21 cellular contexts compared by ENCODE assay signal in genomic region chr5:171666815-171667214, GRCh38.
DNase-seq lines count a peak whose midpoint lies in the region; ATAC-seq and TF ChIP-seq lines count a peak whose summit lies in the region.
"Had no signal": no experiment of that assay in that cellular context is flagged by ENCODE, and none has a peak within 500 bp of the region (broad histone marks: within the 10 kb centered on the region; RNA-seq: fewer than 3 reads in every experiment).

No MANE protein-coding gene starts in this region.

- H3K4me1 Mint-ChIP-seq in activated CD8-positive, alpha-beta memory T cell treated with anti-CD3 and anti-CD28 coated beads, Interleukin-2, amount 10 ng/mL, durations not matched to agents 7 days and 5 days = no peaks in the 10 kb centered on the region
- peaks cover 18% of the 10 kb centered on the region for H3K4me1 Mint-ChIP-seq in mesothelial cell of epicardium
- H3K4me1 Mint-ChIP-seq: B cell; CD4-positive, CD25-positive, alpha-beta regulatory T cell; CD8-positive, alpha-beta memory T cell had no signal

- ATAC-seq in activated CD8-positive, alpha-beta memory T cell treated with anti-CD3 and anti-CD28 coated beads, Interleukin-2, amount 10 ng/mL, durations not matched to agents 7 days and 5 days = no peak
- ATAC-seq in GM18519 (IDR thresholded peaks at IDR 0.05; ENCODE audit: low FRiP score, unreplicated experiment) (no peak), SK-N-SH treated with all-trans-retinoic acid at 6 μM for 48 hours (no peak)
- ATAC-seq: GM12878 had no signal

- H3K9me3 Mint-ChIP-seq in activated CD8-positive, alpha-beta memory T cell treated with anti-CD3 and anti-CD28 coated beads, Interleukin-2, amount 10 ng/mL, durations not matched to agents 7 days and 5 days (ENCODE audit: low read depth) = no peaks in the 10 kb centered on the region
- peaks cover 12% of the 10 kb centered on the region for H3K9me3 Mint-ChIP-seq in mesothelial cell of epicardium
- H3K9me3 Mint-ChIP-seq: CD4-positive, CD25-positive, alpha-beta regulatory T cell; HFFc6 had no signal

- no peak overlapping the region for H3K27ac Mint-ChIP-seq in activated CD8-positive, alpha-beta memory T cell treated with anti-CD3 and anti-CD28 coated beads, Interleukin-2, amount 10 ng/mL, durations not matched to agents 7 days and 5 days
- H3K27ac Mint-ChIP-seq in mesothelial cell of epicardium = peak overlapping the region; percentile 96
- H3K27ac Mint-ChIP-seq: B cell; CD4-positive, CD25-positive, alpha-beta regulatory T cell; CD8-positive, alpha-beta memory T cell; HFFc6 had no signal

- TF ChIP-seq CTCF in mesothelial cell of epicardium (IDR thresholded peaks at IDR 0.05; ENCODE audit: unreplicated experiment) = no peak
- TF ChIP-seq CTCF in BE2C (IDR thresholded peaks at IDR 0.05; ENCODE audit: low read depth, low read length) = no peak

- H3K36me3 Mint-ChIP-seq in activated CD8-positive, alpha-beta memory T cell treated with anti-CD3 and anti-CD28 coated beads, Interleukin-2, amount 10 ng/mL, durations not matched to agents 7 days and 5 days = no peaks in the 10 kb centered on the region
- H3K36me3 Mint-ChIP-seq in mesothelial cell of epicardium = no peaks in the 10 kb centered on the region
- H3K36me3 Mint-ChIP-seq: CD4-positive, CD25-positive, alpha-beta regulatory T cell; CD8-positive, alpha-beta memory T cell had no signal

- H3K36me3 ChIP-seq in SJSA1 (no peaks in the 10 kb centered on the region), BE2C (no peaks in the 10 kb centered on the region)

- DNase-seq in activated CD8-positive, alpha-beta memory T cell treated with anti-CD3 and anti-CD28 coated beads, Interleukin-2, amount 10 ng/mL, durations not matched to agents 7 days and 5 days = peak; percentile 8
- DNase-seq in activated CD8-positive, alpha-beta memory T cell treated with anti-CD3 and anti-CD28 coated beads, Interleukin-2, amount 50 U/mL, for 48 hours = no peak
- DNase-seq in SJSA1 (ENCODE audit: low read depth in 1 of 2, low spot score in 2 of 2) (peak in 1 of 2 experiments; percentile 32), mesothelial cell of epicardium (ENCODE audit: low spot score in 2 of 2, unreplicated experiment in 2 of 2) (no peak), BE2C (no peak)
- DNase-seq: C1 segment of cervical spinal cord; CD4-positive, CD25-positive, alpha-beta regulatory T cell; CD8-positive, alpha-beta memory T cell; COR-L47; DMS 273 treated with DMSO at 0.1 percent for 48 hours; DMS53; DND-41; EL; GM23248; HFFc6; IMR-90 had no signal

- H3K4me3 ChIP-seq in SJSA1 (no peak overlapping the region), BE2C (ENCODE audit: low read depth, low read length) (no peak overlapping the region)
- H3K4me3 ChIP-seq: GM12878 had no signal

- H3K4me3 Mint-ChIP-seq in activated CD8-positive, alpha-beta memory T cell treated with anti-CD3 and anti-CD28 coated beads, Interleukin-2, amount 10 ng/mL, durations not matched to agents 7 days and 5 days = no peak overlapping the region
- no peak overlapping the region for H3K4me3 Mint-ChIP-seq in mesothelial cell of epicardium
- H3K4me3 Mint-ChIP-seq: B cell; CD4-positive, CD25-positive, alpha-beta regulatory T cell; CD8-positive, alpha-beta memory T cell; HFFc6 had no signal

- CTCF ChIA-PET in activated CD8-positive, alpha-beta memory T cell treated with anti-CD3 and anti-CD28 coated beads, Interleukin-2, amount 10 ng/mL, durations not matched to agents 7 days and 5 days (lab: Charles Lee) = no interaction called here

- no peaks in the 10 kb centered on the region for H3K27me3 ChIP-seq in SJSA1 (replicated peaks)
- peaks cover 4% of the 10 kb centered on the region for H3K27me3 ChIP-seq in BE2C

- peak overlapping the region; percentile 75 for H3K27ac ChIP-seq in SJSA1
- H3K27ac ChIP-seq: GM23248, HL-60 had no signal

- H3K4me1 ChIP-seq in SJSA1 (replicated peaks) (peaks cover 30% of the 10 kb centered on the region), BE2C (no peaks in the 10 kb centered on the region)

- H3K27me3 Mint-ChIP-seq in activated CD8-positive, alpha-beta memory T cell treated with anti-CD3 and anti-CD28 coated beads, Interleukin-2, amount 10 ng/mL, durations not matched to agents 7 days and 5 days = peaks cover 17% of the 10 kb centered on the region
- H3K27me3 Mint-ChIP-seq in mesothelial cell of epicardium (ENCODE audit: low read depth) = no peaks in the 10 kb centered on the region
- H3K27me3 Mint-ChIP-seq: B cell had no signal

- H3K9me3 ChIP-seq in SJSA1 (replicated peaks) (no peaks in the 10 kb centered on the region), BE2C (no peaks in the 10 kb centered on the region)

TF ChIP-seq in SK-N-SH treated with all-trans-retinoic acid at 6 μM for 48 hours, 23 proteins besides CTCF, POLR2A, EP300 and RAD21 (continues in another document):
- TF ChIP-seq ZFP3 (CRISPR knock-in tag; IDR thresholded peaks at IDR 0.05) (no peak), ZC3H10 (CRISPR knock-in tag; IDR thresholded peaks at IDR 0.05) (no peak), ESRRG (CRISPR knock-in tag; IDR thresholded peaks at IDR 0.05) (no peak), ZFP30 (CRISPR knock-in tag; IDR thresholded peaks at IDR 0.05) (no peak), TOX (CRISPR knock-in tag; IDR thresholded peaks at IDR 0.05; ENCODE audit: borderline replicate concordance) (no peak), RARB (CRISPR knock-in tag; IDR thresholded peaks at IDR 0.05) (no peak), BACH2 (CRISPR knock-in tag; IDR thresholded peaks at IDR 0.05; ENCODE audit: borderline replicate concordance) (no peak), PPARA (CRISPR knock-in tag; IDR thresholded peaks at IDR 0.05; ENCODE audit: borderline replicate concordance) (no peak), ZNF565 (CRISPR knock-in tag; conservative IDR thresholded peaks at IDR 0.05; ENCODE audit: low read depth) (no peak), CREB5 (CRISPR knock-in tag; IDR thresholded peaks at IDR 0.05; ENCODE audit: low read depth) (no peak), SNAI2 (CRISPR knock-in tag; IDR thresholded peaks at IDR 0.05) (no peak), ZNF8 (CRISPR knock-in tag; IDR thresholded peaks at IDR 0.05) (no peak), TCF4 (CRISPR knock-in tag; IDR thresholded peaks at IDR 0.05; ENCODE audit: borderline replicate concordance) (no peak), ISL1 (CRISPR knock-in tag; IDR thresholded peaks at IDR 0.05) (no peak), CSDC2 (CRISPR knock-in tag; IDR thresholded peaks at IDR 0.05) (no peak)
- TF ChIP-seq, protein P1, sequence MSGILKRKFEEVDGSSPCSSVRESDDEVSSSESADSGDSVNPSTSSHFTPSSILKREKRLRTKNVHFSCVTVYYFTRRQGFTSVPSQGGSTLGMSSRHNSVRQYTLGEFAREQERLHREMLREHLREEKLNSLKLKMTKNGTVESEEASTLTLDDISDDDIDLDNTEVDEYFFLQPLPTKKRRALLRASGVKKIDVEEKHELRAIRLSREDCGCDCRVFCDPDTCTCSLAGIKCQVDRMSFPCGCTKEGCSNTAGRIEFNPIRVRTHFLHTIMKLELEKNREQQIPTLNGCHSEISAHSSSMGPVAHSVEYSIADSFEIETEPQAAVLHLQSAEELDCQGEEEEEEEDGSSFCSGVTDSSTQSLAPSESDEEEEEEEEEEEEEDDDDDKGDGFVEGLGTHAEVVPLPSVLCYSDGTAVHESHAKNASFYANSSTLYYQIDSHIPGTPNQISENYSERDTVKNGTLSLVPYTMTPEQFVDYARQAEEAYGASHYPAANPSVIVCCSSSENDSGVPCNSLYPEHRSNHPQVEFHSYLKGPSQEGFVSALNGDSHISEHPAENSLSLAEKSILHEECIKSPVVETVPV (CRISPR knock-in tag; IDR thresholded peaks at IDR 0.05) = no peak
- TF ChIP-seq, protein P2, sequence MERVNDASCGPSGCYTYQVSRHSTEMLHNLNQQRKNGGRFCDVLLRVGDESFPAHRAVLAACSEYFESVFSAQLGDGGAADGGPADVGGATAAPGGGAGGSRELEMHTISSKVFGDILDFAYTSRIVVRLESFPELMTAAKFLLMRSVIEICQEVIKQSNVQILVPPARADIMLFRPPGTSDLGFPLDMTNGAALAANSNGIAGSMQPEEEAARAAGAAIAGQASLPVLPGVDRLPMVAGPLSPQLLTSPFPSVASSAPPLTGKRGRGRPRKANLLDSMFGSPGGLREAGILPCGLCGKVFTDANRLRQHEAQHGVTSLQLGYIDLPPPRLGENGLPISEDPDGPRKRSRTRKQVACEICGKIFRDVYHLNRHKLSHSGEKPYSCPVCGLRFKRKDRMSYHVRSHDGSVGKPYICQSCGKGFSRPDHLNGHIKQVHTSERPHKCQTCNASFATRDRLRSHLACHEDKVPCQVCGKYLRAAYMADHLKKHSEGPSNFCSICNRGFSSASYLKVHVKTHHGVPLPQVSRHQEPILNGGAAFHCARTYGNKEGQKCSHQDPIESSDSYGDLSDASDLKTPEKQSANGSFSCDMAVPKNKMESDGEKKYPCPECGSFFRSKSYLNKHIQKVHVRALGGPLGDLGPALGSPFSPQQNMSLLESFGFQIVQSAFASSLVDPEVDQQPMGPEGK (CRISPR knock-in tag; IDR thresholded peaks at IDR 0.05; ENCODE audit: borderline replicate concordance) = no peak
